Comparison of ENCODE assay signal across 1 cellular context in genomic region chr11:61532136-61533038, GRCh38.
TF ChIP-seq lines count a peak whose summit lies in the region.

No MANE protein-coding gene starts in this region.

TF ChIP-seq in endothelial cell of umbilical vein, 7 proteins besides CTCF, POLR2A, EP300 and RAD21 (continued from another document):
- TF ChIP-seq GATA2 (IDR thresholded peaks at IDR 0.05; ENCODE audit: insufficient read depth, insufficient read length, low read depth, low read length) (no peak), EZH2 (IDR thresholded peaks at IDR 0.05; ENCODE audit: borderline replicate concordance, low read depth, low read length, severe bottlenecking) (no peak), POLR2AphosphoS5 (IDR thresholded peaks at IDR 0.05; ENCODE audit: insufficient read depth, low read depth, low read length) (no peak), JUN (IDR thresholded peaks at IDR 0.05; ENCODE audit: borderline replicate concordance, insufficient read depth, insufficient read length, low read depth) (no peak)
